8 cellular contexts compared by ENCODE assay signal in genomic region chr15:73633991-73634495, GRCh38. TPM values are rescaled to one million over a fixed set of nuclear protein-coding genes. Genes with fewer than 3 reads are reported as not detected.
DNase-seq lines count a peak whose midpoint lies in the region; ATAC-seq and TF ChIP-seq lines count a peak whose summit lies in the region.

No MANE protein-coding gene starts in this region.

- POLR2A ChIA-PET in CD8-positive, alpha-beta T cell (lab: Charles Lee), result interaction anchor here (1.0 to 1.6 kb wide), 2 partner anchors 14 to 64 kb away, joined by 3 read pairs; no protein-coding TSS in a partner anchor

- no peaks in the 10 kb centered on the region for H3K9me3 Mint-ChIP-seq in CD8-positive, alpha-beta T cell
- H3K9me3 Mint-ChIP-seq in chondrocyte (ENCODE audit: low read depth), result no peaks in the 10 kb centered on the region

- peak overlapping the region; percentile 51 for H3K4me3 ChIP-seq in CD8-positive, alpha-beta T cell (ENCODE audit: low read depth, low read length)

- peaks cover 30% of the 10 kb centered on the region for H3K4me1 ChIP-seq in CD8-positive, alpha-beta T cell (ENCODE audit: insufficient read depth, low read length)

- H3K36me3 ChIP-seq in CD8-positive, alpha-beta T cell (ENCODE audit: insufficient read depth, low read length), result no peaks in the 10 kb centered on the region

- in situ Hi-C loops in GM13977 (cut with MboI; ENCODE audit: low pct_unique_long_range_greater_than_20kb, low sequenced_read_pairs, unreplicated experiment), result no loop called here

- peaks cover 40% of the 10 kb centered on the region for H3K4me1 Mint-ChIP-seq in CD8-positive, alpha-beta T cell (ENCODE audit: low read depth)
- H3K4me1 Mint-ChIP-seq in chondrocyte (ENCODE audit: low read depth), result peaks cover 71% of the 10 kb centered on the region

- no peak overlapping the region for H3K27ac ChIP-seq in CD8-positive, alpha-beta T cell (ENCODE audit: low read depth, low read length)

- TF ChIP-seq CTCF in CD8-positive, alpha-beta T cell (IDR thresholded peaks at IDR 0.05), result no peak
- TF ChIP-seq CTCF in chondrocyte (IDR thresholded peaks at IDR 0.05), result no peak
- TF ChIP-seq CTCF in GM13977 (IDR thresholded peaks at IDR 0.05; ENCODE audit: extremely low read depth, insufficient read depth, missing control alignments), result no peak

- no peaks in the 10 kb centered on the region for H3K36me3 Mint-ChIP-seq in CD8-positive, alpha-beta T cell
- H3K36me3 Mint-ChIP-seq in chondrocyte (ENCODE audit: low read depth), result no peaks in the 10 kb centered on the region

- no peaks in the 10 kb centered on the region for H3K27me3 ChIP-seq in CD8-positive, alpha-beta T cell (ENCODE audit: insufficient read depth, low read length)

- intact Hi-C loops in CD8-positive, alpha-beta T cell (cut with DNase I, micrococcal nuclease), result loop anchor here (2.0 to 10.0 kb wide), 11 partner anchors 291 to 1821 kb away; partner anchors contain the start of genes ADPGK (in 2 of the 2), MYO9A (in 2 of the 2), SENP8 (in 2 of the 2) and BBS4 (in 1 of the 2)

- H3K4me3 Mint-ChIP-seq in CD8-positive, alpha-beta T cell, result peak overlapping the region; percentile 82
- peak overlapping the region; percentile 85 for H3K4me3 Mint-ChIP-seq in chondrocyte (ENCODE audit: unreplicated experiment)

- no peaks in the 10 kb centered on the region for H3K9me3 ChIP-seq in CD8-positive, alpha-beta T cell (ENCODE audit: low read length)

- no peak for DNase-seq in CD8-positive, alpha-beta T cell
- DNase-seq in NCI-H226 (peak; percentile 94), chondrocyte (ENCODE audit: low spot score) (no peak), myocyte (ENCODE audit: low read depth) (peak; percentile 78), cerebellar cortex (ENCODE audit: low spot score) (no peak), middle frontal gyrus (ENCODE audit: extremely low spot score, low spot score) (no peak), GM13977 (ENCODE audit: low spot score) (no peak)

- peak overlapping the region; percentile 81 for H3K27ac Mint-ChIP-seq in CD8-positive, alpha-beta T cell
- H3K27ac Mint-ChIP-seq in chondrocyte (ENCODE audit: unreplicated experiment), result peak overlapping the region; percentile 99

- CTCF ChIA-PET in CD8-positive, alpha-beta T cell (lab: Charles Lee), result interaction anchor here (1.4 to 5.0 kb wide), 5 partner anchors 11 to 393 kb away, joined by 4 to 42 read pairs (median 10); no protein-coding TSS in a partner anchor

- no peak for ATAC-seq in CD8-positive, alpha-beta T cell
- no peak for ATAC-seq in HG03354 (IDR thresholded peaks at IDR 0.05; ENCODE audit: poor library complexity, severe bottlenecking, unreplicated experiment)

- peaks cover 10% of the 10 kb centered on the region for H3K27me3 Mint-ChIP-seq in CD8-positive, alpha-beta T cell (ENCODE audit: low read depth)
- H3K27me3 Mint-ChIP-seq in chondrocyte (ENCODE audit: low read depth), result no peaks in the 10 kb centered on the region

RNA-seq across cellular contexts. Expression of gene NPTN, which starts 0.9 kb away (rescaled TPM):
- total RNA-seq in CD8-positive, alpha-beta T cell, result 10 to 100 TPM; 12.5 to 18.2 TPM
- total RNA-seq in chondrocyte (232 to 256 TPM (median 252 TPM) in 3 replicates), myocyte (89.0 and 98.5 TPM in 2 replicates)
- 185 TPM for polyA plus RNA-seq in myocyte (2012)

RNA-seq across cellular contexts. Expression of gene CD276, which starts 50.1 kb away (rescaled TPM):
- total RNA-seq in CD8-positive, alpha-beta T cell, result not detected
- total RNA-seq in chondrocyte, result 157 to 196 TPM (median 192 TPM) in 3 replicates
- total RNA-seq in myocyte, result 77.8 and 202 TPM in 2 replicates
- polyA plus RNA-seq in myocyte (2012), result 135 TPM

Comparison
In these comparisons a context has a peak if more than half of its experiments do, and no peak if none do; other contexts are left out.
1. DNase-seq: peak in NCI-H226 (single experiment) and myocyte (single experiment); none in CD8-positive, alpha-beta T cell (0 of 7), chondrocyte (single experiment), cerebellar cortex (single experiment), middle frontal gyrus (single experiment) and GM13977 (single experiment).
2. RNA of gene CD276, which starts 50.1 kb away (total RNA-seq): 77.8 to 202 TPM in myocyte and 157 to 196 TPM in chondrocyte; not detected in CD8-positive, alpha-beta T cell; every median in the first group is over 10 times any median in the second.